ENCODE assay signal across 1 cellular context in genomic region chr4:55528495-55528894, GRCh38.
TF ChIP-seq lines count a peak whose summit lies in the region.

No MANE protein-coding gene starts in this region.

TF ChIP-seq in H1, 55 proteins besides CTCF, POLR2A, EP300 and RAD21:
- TF ChIP-seq SP4 (IDR thresholded peaks at IDR 0.05; ENCODE audit: low read length) (no peak), CBX5 (IDR thresholded peaks at IDR 0.05; ENCODE audit: low read depth, low read length) (no peak), NANOG (IDR thresholded peaks at IDR 0.05; ENCODE audit: insufficient read depth, low read depth, low read length, poor library complexity, severe bottlenecking) (no peak), KDM4A (IDR thresholded peaks at IDR 0.05; ENCODE audit: low read depth, low read length, severe bottlenecking) (no peak), TAF7 (optimal IDR thresholded peaks at IDR 0.05; ENCODE audit: borderline replicate concordance, low read depth, low read length) (no peak), CREB1 (IDR thresholded peaks at IDR 0.05) (no peak), SRF (IDR thresholded peaks at IDR 0.05; ENCODE audit: low read depth, low read length) (no peak)
